25 cellular contexts compared by ENCODE assay signal in genomic region chr12:95351745-95352144, GRCh38.
DNase-seq lines count a peak whose midpoint lies in the region; ATAC-seq, FAIRE-seq and TF ChIP-seq lines count a peak whose summit lies in the region.
"Had no signal": no experiment of that assay in that cellular context is flagged by ENCODE, and none has a peak within 500 bp of the region (broad histone marks: within the 10 kb centered on the region; RNA-seq: fewer than 3 reads in every experiment).

No MANE protein-coding gene starts in this region.

- no peak overlapping the region for H4K8ac ChIP-seq in IMR-90 (ENCODE audit: low read depth in 2 of 2, low read length in 2 of 2)

- H3K14ac ChIP-seq in IMR-90 (replicated peaks; ENCODE audit: low read depth, low read length) = no peak overlapping the region

- peak overlapping the region; percentile 67 for H2AFZ ChIP-seq in IMR-90 (replicated peaks; ENCODE audit: low read length, poor library complexity)
- no peak overlapping the region for H2AFZ ChIP-seq in HepG2 (ENCODE audit: low read length)

- no peaks in the 10 kb centered on the region for H3K36me3 ChIP-seq in IMR-90 (ENCODE audit: control insufficient read depth, insufficient read depth, low read length)
- H3K36me3 ChIP-seq in endodermal cell (ENCODE audit: control insufficient read depth, insufficient read depth, low read length) = no peaks in the 10 kb centered on the region
- H3K36me3 ChIP-seq in HepG2 (replicated peaks in 1 of 2; ENCODE audit: control insufficient read depth in 1 of 2, insufficient read depth in 2 of 2, low read length in 2 of 2) = no peaks in the 10 kb centered on the region
- peaks cover 0 to 4% (median 0%) of the 10 kb centered on the region in 4 donors for H3K36me3 ChIP-seq in sigmoid colon
- H3K36me3 ChIP-seq: thyroid gland had no signal

- H3K4me1 ChIP-seq in IMR-90 (ENCODE audit: control insufficient read depth, insufficient read depth, low read length) (no peaks in the 10 kb centered on the region), endodermal cell (ENCODE audit: control insufficient read depth, insufficient read depth, low read length) (no peaks in the 10 kb centered on the region), HepG2 (ENCODE audit: insufficient read depth, low read length) (no peaks in the 10 kb centered on the region), sigmoid colon (peaks cover 0 to under 1% (median 0%) of the 10 kb centered on the region in 4 donors)
- H3K4me1 ChIP-seq: thyroid gland had no signal

- no peak overlapping the region for H3K18ac ChIP-seq in IMR-90 (ENCODE audit: low read depth, low read length)

- no peak overlapping the region for H3K23ac ChIP-seq in IMR-90 (ENCODE audit: low read depth, low read length)

- no peaks in the 10 kb centered on the region for H3K79me2 ChIP-seq in HepG2 (ENCODE audit: insufficient read depth, low read length)

- intact Hi-C loops in IMR-90 (cut with micrococcal nuclease) (no loop called here), HepG2 (cut with micrococcal nuclease; ENCODE audit: unreplicated experiment) (no loop called here), sigmoid colon (cut with DNase I) (loop anchor here (5.0 kb wide), 1 partner anchor 181 kb away; no protein-coding TSS in a partner anchor)
- intact Hi-C loops in activated CD4-positive, alpha-beta T cell treated with anti-CD3 and anti-CD28 coated beads, Interleukin-2, amount 10 ng/mL, durations not matched to agents 24 days and 14 days (cut with micrococcal nuclease) = no loop called here

- H2AK5ac ChIP-seq in IMR-90 (ENCODE audit: low read depth, low read length) = no peak overlapping the region

- no peak for TF ChIP-seq POLR2A in IMR-90 (IDR thresholded peaks at IDR 0.05; ENCODE audit: low read depth, low read length)
- TF ChIP-seq POLR2A in HepG2 (IDR thresholded peaks at IDR 0.05; ENCODE audit: insufficient read depth in 1 of 2, low read depth in 2 of 2, low read length in 2 of 2) = no peak
- no peak for TF ChIP-seq POLR2A in sigmoid colon (IDR thresholded peaks at IDR 0.05)

- H3K27ac ChIP-seq in IMR-90 (ENCODE audit: insufficient read depth, low read length) (no peak overlapping the region), endodermal cell (ENCODE audit: low read depth, low read length) (no peak overlapping the region), HepG2 (ENCODE audit: extremely low read length, insufficient read depth, low read length) (no peak overlapping the region), sigmoid colon (no peak overlapping the region)
- H3K27ac ChIP-seq: thyroid gland had no signal

- BruUV-seq in IMR-90 (replicated peaks; lab: Mats Ljungman, UMichigan) (no TSS peak), HepG2 (replicated peaks; lab: Mats Ljungman, UMichigan) (no TSS peak)

- TF ChIP-seq EP300 in HepG2 (IDR thresholded peaks at IDR 0.05; ENCODE audit: low read depth in 2 of 2, low read length in 2 of 2) = no peak
- no peak for TF ChIP-seq EP300 in HepG2 (CRISPR knock-in tag; IDR thresholded peaks at IDR 0.05; ENCODE audit: borderline replicate concordance)
- no peak for TF ChIP-seq EP300 in sigmoid colon (IDR thresholded peaks at IDR 0.05)

- no peaks in the 10 kb centered on the region for H3K4me1 Mint-ChIP-seq in endodermal cell
- H3K4me1 Mint-ChIP-seq in activated CD4-positive, alpha-beta T cell treated with anti-CD3 and anti-CD28 coated beads, Interleukin-2, amount 10 ng/mL, durations not matched to agents 24 days and 14 days = no peaks in the 10 kb centered on the region
- H3K4me1 Mint-ChIP-seq: activated naive CD8-positive, alpha-beta T cell treated with anti-CD3 and anti-CD28 coated beads, Interleukin-2, amount 50 U/mL, for 24 hours; CD8-positive, alpha-beta memory T cell; stimulated activated effector memory CD8-positive, alpha-beta T cell treated with anti-CD3 and anti-CD28 coated beads, Interleukin-12 subunit alpha, Interleukin-12 subunit beta, amount 100 ng/mL, for 72 hours had no signal

- dilution Hi-C loops in IMR-90 (cut with HindIII; ENCODE audit: low sequenced_read_pairs, unreplicated experiment) = no loop called here

- H2BK5ac ChIP-seq in IMR-90 (ENCODE audit: low read depth, low read length, poor library complexity, severe bottlenecking) = no peak overlapping the region

- no peak overlapping the region for H3K4me3 Mint-ChIP-seq in endodermal cell
- no peak overlapping the region for H3K4me3 Mint-ChIP-seq in activated CD4-positive, alpha-beta T cell treated with anti-CD3 and anti-CD28 coated beads, Interleukin-2, amount 10 ng/mL, durations not matched to agents 24 days and 14 days
- H3K4me3 Mint-ChIP-seq: activated B cell treated with CpG ODN at 0.5 μM for 24 hours; activated naive CD8-positive, alpha-beta T cell treated with anti-CD3 and anti-CD28 coated beads, Interleukin-2, amount 50 U/mL, for 24 hours; CD8-positive, alpha-beta memory T cell; memory B cell; naive thymus-derived CD4-positive, alpha-beta T cell; stimulated activated effector memory CD8-positive, alpha-beta T cell treated with anti-CD3 and anti-CD28 coated beads, Interleukin-12 subunit alpha, Interleukin-12 subunit beta, amount 100 ng/mL, for 72 hours; T-helper 17 cell had no signal

- no peak overlapping the region for H2AK9ac ChIP-seq in IMR-90 (replicated peaks; ENCODE audit: low read depth, low read length, poor library complexity)

- H3K9me3 ChIP-seq in IMR-90 (ENCODE audit: control insufficient read depth, insufficient read depth, low read length) = no peaks in the 10 kb centered on the region
- H3K9me3 ChIP-seq in endodermal cell (ENCODE audit: control insufficient read depth, low read length) = no peaks in the 10 kb centered on the region
- H3K9me3 ChIP-seq in HepG2 (ENCODE audit: low read length) = no peaks in the 10 kb centered on the region
- H3K9me3 ChIP-seq in sigmoid colon = no peaks in the 10 kb centered on the region
- H3K9me3 ChIP-seq: thyroid gland had no signal

- POLR2A ChIA-PET in IMR-90 (lab: Charles Lee; ENCODE audit: unreplicated experiment) (no interaction called here), HepG2 (lab: Yijun Ruan, JAX) (no interaction called here)

- no peaks in the 10 kb centered on the region; the same call in 1 of the 2 replicates for H3K27me3 ChIP-seq in IMR-90 (ENCODE audit: control insufficient read depth, insufficient read depth, low read length)
- H3K27me3 ChIP-seq in endodermal cell (ENCODE audit: control insufficient read depth, insufficient read depth, low read length, poor library complexity, severe bottlenecking) = no peaks in the 10 kb centered on the region
- H3K27me3 ChIP-seq in HepG2 (ENCODE audit: control insufficient read depth in 1 of 2, insufficient read depth in 2 of 2, low read length in 2 of 2) = no peaks in the 10 kb centered on the region; a peak in 1 of 5 replicates
- no peaks in the 10 kb centered on the region for H3K27me3 ChIP-seq in sigmoid colon
- H3K27me3 ChIP-seq: thyroid gland had no signal

- H3K9ac ChIP-seq in IMR-90 (ENCODE audit: low read depth, low read length) (no peak overlapping the region), endodermal cell (ENCODE audit: extremely low read depth, low read length, poor library complexity, severe bottlenecking) (no peak overlapping the region), HepG2 (ENCODE audit: insufficient read depth, low read depth, low read length) (no peak overlapping the region)

- ATAC-seq in IMR-90 (ENCODE audit: low read depth) = peak; percentile 29; the same call in 1 of the 2 replicates
- peak; percentile 93 for ATAC-seq in HepG2
- ATAC-seq: activated naive CD8-positive, alpha-beta T cell treated with anti-CD3 and anti-CD28 coated beads, Interleukin-2, amount 50 U/mL, for 24 hours; naive thymus-derived CD4-positive, alpha-beta T cell; stimulated activated effector memory CD8-positive, alpha-beta T cell treated with anti-CD3 and anti-CD28 coated beads, Interleukin-12 subunit alpha, Interleukin-12 subunit beta, amount 100 ng/mL, for 72 hours; T-helper 17 cell had no signal

- no peaks in the 10 kb centered on the region for H3K36me3 Mint-ChIP-seq in endodermal cell (ENCODE audit: low read depth)
- H3K36me3 Mint-ChIP-seq in activated CD4-positive, alpha-beta T cell treated with anti-CD3 and anti-CD28 coated beads, Interleukin-2, amount 10 ng/mL, durations not matched to agents 24 days and 14 days (ENCODE audit: low read depth) = no peaks in the 10 kb centered on the region
- H3K36me3 Mint-ChIP-seq: CD8-positive, alpha-beta memory T cell; memory B cell; naive thymus-derived CD4-positive, alpha-beta T cell; stimulated activated effector memory CD8-positive, alpha-beta T cell treated with anti-CD3 and anti-CD28 coated beads, Interleukin-12 subunit alpha, Interleukin-12 subunit beta, amount 100 ng/mL, for 72 hours had no signal

- TF ChIP-seq CTCF in AG10803 (conservative IDR thresholded peaks at IDR 0.05; ENCODE audit: low read length) = peak; percentile 35
- TF ChIP-seq CTCF in IMR-90 (conservative IDR thresholded peaks at IDR 0.05; ENCODE audit: low read depth, low read length) = no peak
- peak; percentile 58 for TF ChIP-seq CTCF in endodermal cell (conservative IDR thresholded peaks at IDR 0.05)
- TF ChIP-seq CTCF in HepG2 (CRISPR knock-in tag; IDR thresholded peaks at IDR 0.05) = peak; percentile 41
- no peak for TF ChIP-seq CTCF in sigmoid colon (IDR thresholded peaks at IDR 0.05)

- FAIRE-seq in HepG2 (lab: Jason Lieb, UNC) = no peak

- no peak overlapping the region for H2BK120ac ChIP-seq in IMR-90 (ENCODE audit: low read depth, low read length)

- H3K27me3 Mint-ChIP-seq in endodermal cell (ENCODE audit: insufficient read depth) = no peaks in the 10 kb centered on the region
- peaks cover 4% of the 10 kb centered on the region for H3K27me3 Mint-ChIP-seq in activated CD4-positive, alpha-beta T cell treated with anti-CD3 and anti-CD28 coated beads, Interleukin-2, amount 10 ng/mL, durations not matched to agents 24 days and 14 days

- no peak overlapping the region for H3K27ac Mint-ChIP-seq in endodermal cell
- H3K27ac Mint-ChIP-seq in activated CD4-positive, alpha-beta T cell treated with anti-CD3 and anti-CD28 coated beads, Interleukin-2, amount 10 ng/mL, durations not matched to agents 24 days and 14 days = no peak overlapping the region
- H3K27ac Mint-ChIP-seq: activated B cell treated with CpG ODN at 0.5 μM for 24 hours; activated naive CD8-positive, alpha-beta T cell treated with anti-CD3 and anti-CD28 coated beads, Interleukin-2, amount 50 U/mL, for 24 hours; activated T-helper 2 cell treated with anti-CD3 and anti-CD28 coated beads, Interferon-gamma antibody, Interleukin-2, Interleukin-4, amounts not matched to agents 10 μg/mL and 5 μg/mL and 100 μg/mL, durations not matched to agents 14 hours and 24 hours and 36 hours; CD8-positive, alpha-beta memory T cell; memory B cell; naive thymus-derived CD4-positive, alpha-beta T cell; stimulated activated effector memory CD8-positive, alpha-beta T cell treated with anti-CD3 and anti-CD28 coated beads, Interleukin-12 subunit alpha, Interleukin-12 subunit beta, amount 100 ng/mL, for 72 hours; T-helper 17 cell had no signal

- H2BK20ac ChIP-seq in IMR-90 (ENCODE audit: low read depth, low read length) = no peak overlapping the region

- H4K91ac ChIP-seq in IMR-90 (ENCODE audit: insufficient read depth, low read depth, low read length) = no peak overlapping the region

- CTCF ChIA-PET in IMR-90 (lab: Yijun Ruan, JAX) = interaction anchor here (0.8 to 1.0 kb wide), 2 partner anchors 9 to 16 kb away, joined by 3 read pairs; no protein-coding TSS in a partner anchor
- CTCF ChIA-PET in HepG2 (lab: Yijun Ruan, JAX; ENCODE audit: low intra/inter-chr PET ratio, low total read pairs) = no interaction called here

- WGBS in IMR-90 (ENCODE audit: extremely low coverage in 2 of 2, insufficient read length in 1 of 2), 2 experiments = 100% methylated on average over 2 of the region's 6 CpGs; no CpG with 5 or more reads in 1 of the 2 experiments
- 81 to 88% methylated on average over 3 to 6 of the region's 6 CpGs for WGBS in endodermal cell (ENCODE audit: insufficient coverage in 1 of 2, insufficient read length in 1 of 2), 2 experiments
- WGBS in HepG2 (ENCODE audit: low lambda C conversion rate) = 68% methylated on average over 6 of the region's 6 CpGs
- 92 to 94% methylated on average over 6 of the region's 6 CpGs for WGBS in sigmoid colon, 2 donors

- TF ChIP-seq RAD21 in IMR-90 (IDR thresholded peaks at IDR 0.05; ENCODE audit: low read length) = no peak
- no peak for TF ChIP-seq RAD21 in HepG2 (CRISPR knock-in tag; IDR thresholded peaks at IDR 0.05)

- H3K4ac ChIP-seq in IMR-90 (ENCODE audit: low read depth, low read length) = no peak overlapping the region

- no peaks in the 10 kb centered on the region for H3K79me1 ChIP-seq in IMR-90 (ENCODE audit: low read depth in 1 of 2, low read length in 2 of 2)

- H3K4me2 ChIP-seq in IMR-90 (ENCODE audit: low read depth, low read length) = no peak overlapping the region
- H3K4me2 ChIP-seq in HepG2 (ENCODE audit: low read depth, low read length) = no peak overlapping the region

- in situ Hi-C loops in IMR-90 (cut with MboI; ENCODE audit: low sequenced_read_pairs) = no loop called here
- in situ Hi-C loops in HepG2 (cut with HindIII; ENCODE audit: extremely low pct_ligation_motif_present, low pct_unique_long_range_greater_than_20kb) = loop anchor here (10.0 kb wide), 1 partner anchor 173 kb away; no protein-coding TSS in a partner anchor

- DNase-seq in AG10803 (ENCODE audit: low read depth) (peak; percentile 51), IMR-90 (no peak), endodermal cell (peak; percentile 71), HepG2 (ENCODE audit: low spot score) (peak; percentile 31), DMS 273 (lab: John Stamatoyannopoulos, UW; ENCODE audit: unreplicated experiment) (no peak), nucleus accumbens (lab: John Stamatoyannopoulos, UW) (no peak), sigmoid colon (no peak)
- no peak for DNase-seq in activated CD4-positive, alpha-beta T cell treated with anti-CD3 and anti-CD28 coated beads, Interleukin-2, amount 10 ng/mL, durations not matched to agents 24 days and 14 days
- DNase-seq: ACHN; activated B cell treated with CpG ODN at 0.5 μM for 24 hours; activated naive CD8-positive, alpha-beta T cell treated with anti-CD3 and anti-CD28 coated beads, Interleukin-2, amount 50 U/mL, for 24 hours; CD8-positive, alpha-beta memory T cell; central memory CD4-positive, alpha-beta T cell; DMS79 treated with DMSO at 0.1 percent for 48 hours; islet precursor cell; naive thymus-derived CD4-positive, alpha-beta T cell; NCI-H1436 treated with DMSO at 0.1 percent for 48 hours; NCI-H345; SIG-M5; stimulated activated CD4-positive, alpha-beta T cell treated with anti-CD3 and anti-CD28 coated beads, Interleukin-15, amount 100 ng/mL, for 24 hours; T-helper 17 cell; thyroid gland had no signal

- H3K56ac ChIP-seq in IMR-90 (ENCODE audit: extremely low read depth, insufficient read depth, low read length) = no peak overlapping the region

- H4K5ac ChIP-seq in IMR-90 (ENCODE audit: low read depth, low read length) = no peak overlapping the region

- no peaks in the 10 kb centered on the region for H3K9me1 ChIP-seq in IMR-90 (ENCODE audit: insufficient read depth, low read length)

- H3K4me3 ChIP-seq in AG10803 (ENCODE audit: low read length) (no peak overlapping the region), IMR-90 (ENCODE audit: insufficient read depth, low read depth, low read length) (no peak overlapping the region), endodermal cell (ENCODE audit: low read length) (no peak overlapping the region), HepG2 (replicated peaks in 1 of 3; ENCODE audit: insufficient read depth in 1 of 3, low read depth in 2 of 3, low read length in 3 of 3) (no peak overlapping the region), sigmoid colon (no peak overlapping the region)
- H3K4me3 ChIP-seq: thyroid gland had no signal

- no peak overlapping the region for H2BK15ac ChIP-seq in IMR-90 (ENCODE audit: low read depth, low read length)

- H3K9me3 Mint-ChIP-seq in endodermal cell = no peaks in the 10 kb centered on the region
- H3K9me3 Mint-ChIP-seq in activated CD4-positive, alpha-beta T cell treated with anti-CD3 and anti-CD28 coated beads, Interleukin-2, amount 10 ng/mL, durations not matched to agents 24 days and 14 days = no peaks in the 10 kb centered on the region
- H3K9me3 Mint-ChIP-seq: activated B cell treated with CpG ODN at 0.5 μM for 24 hours; activated naive CD8-positive, alpha-beta T cell treated with anti-CD3 and anti-CD28 coated beads, Interleukin-2, amount 50 U/mL, for 24 hours; activated T-helper 2 cell treated with anti-CD3 and anti-CD28 coated beads, Interferon-gamma antibody, Interleukin-2, Interleukin-4, amounts not matched to agents 10 μg/mL and 5 μg/mL and 100 μg/mL, durations not matched to agents 14 hours and 24 hours and 36 hours; CD8-positive, alpha-beta memory T cell; memory B cell; naive thymus-derived CD4-positive, alpha-beta T cell; stimulated activated effector memory CD8-positive, alpha-beta T cell treated with anti-CD3 and anti-CD28 coated beads, Interleukin-12 subunit alpha, Interleukin-12 subunit beta, amount 100 ng/mL, for 72 hours had no signal

- no peaks in the 10 kb centered on the region for H4K20me1 ChIP-seq in IMR-90 (ENCODE audit: insufficient read depth, low read length)
- H4K20me1 ChIP-seq in HepG2 (ENCODE audit: insufficient read depth, low read length) = no peaks in the 10 kb centered on the region

Comparison
In these comparisons a context has a peak if more than half of its experiments do, and no peak if none do; other contexts are left out.
1. DNase-seq: peak in AG10803 (single experiment), endodermal cell (single experiment) and HepG2 (single experiment); none in IMR-90 (single experiment), DMS 273 (single experiment), activated CD4-positive, alpha-beta T cell treated with anti-CD3 and anti-CD28 coated beads, Interleukin-2, amount 10 ng/mL, durations not matched to agents 24 days and 14 days (single experiment), nucleus accumbens (0 of 56) and sigmoid colon (single experiment).
2. CTCF ChIP-seq: peak in AG10803 (single experiment), endodermal cell (single experiment) and HepG2 (single experiment); none in IMR-90 (single experiment) and sigmoid colon (0 of 4).